18 cellular contexts compared by ENCODE assay signal in the genomic region with DNA sequence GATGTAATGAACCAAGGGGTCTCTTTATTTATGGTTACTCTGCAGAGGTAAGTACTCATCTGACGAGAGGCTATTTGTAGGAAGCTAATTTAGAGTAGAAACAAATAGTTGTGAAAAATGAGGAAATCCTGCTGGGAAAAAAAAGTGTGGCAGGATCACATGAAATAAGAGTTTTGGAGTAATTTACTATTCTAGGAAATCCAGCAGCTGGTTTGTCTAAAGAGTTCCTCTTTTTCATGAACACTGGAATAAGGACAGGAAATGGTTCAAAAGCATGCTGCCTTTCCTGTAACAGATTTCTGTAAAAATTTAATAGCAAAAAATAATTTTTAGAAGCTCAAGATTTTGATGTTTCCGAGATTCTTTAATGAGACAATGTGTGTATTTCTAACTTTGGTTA.
"Had no signal": no experiment of that assay in that cellular context is flagged by ENCODE, and none has a peak within 500 bp of the region (broad histone marks: within the 10 kb centered on the region; RNA-seq: fewer than 3 reads in every experiment).

No MANE protein-coding gene starts in this region.

- H3K4me3 ChIP-seq: esophagus muscularis mucosa, heart right ventricle, lower lobe of right lung, sigmoid colon, thoracic aorta, upper lobe of left lung had no signal

- ATAC-seq: activated CD8-positive, alpha-beta memory T cell treated with anti-CD3 and anti-CD28 coated beads, Interleukin-2, amount 10 ng/mL, durations not matched to agents 7 days and 5 days; lower lobe of right lung; natural killer cell treated with Interleukin-12 subunit alpha and Interleukin-12 subunit beta and Interleukin-15 and Interleukin-18, amount 100 ng/mL, for 72 hours; stimulated activated naive B cell treated with anti-CD40 and anti-IgM and Interleukin-4, amounts not matched to agents 10 μg/mL and 1 μg/mL and 100 μg/mL, for 72 hours had no signal

- H3K36me3 ChIP-seq: esophagus muscularis mucosa, heart right ventricle, lower lobe of right lung, neutrophil, sigmoid colon, thoracic aorta, upper lobe of left lung had no signal

- H3K9ac ChIP-seq: parathyroid adenoma had no signal

- H3K4me1 ChIP-seq: parathyroid adenoma had no signal

- H3K27ac ChIP-seq: esophagus muscularis mucosa, heart right ventricle, lower lobe of right lung, neutrophil, parathyroid adenoma, sigmoid colon, thoracic aorta, upper lobe of left lung had no signal

- H3K27me3 ChIP-seq: esophagus muscularis mucosa, heart right ventricle, neutrophil, sigmoid colon, upper lobe of left lung had no signal

- H3K9me3 ChIP-seq: esophagus muscularis mucosa, heart right ventricle, lower lobe of right lung, neutrophil, sigmoid colon, thoracic aorta, upper lobe of left lung had no signal

- DNase-seq: activated CD4-positive, alpha-beta memory T cell treated with anti-CD3 and anti-CD28 coated beads, Interleukin-2, amount 10 ng/mL, durations not matched to agents 7 days and 5 days; activated CD4-positive, alpha-beta T cell treated with anti-CD3 and anti-CD28 coated beads for 48 hours; activated CD4-positive, CD25-positive, alpha-beta regulatory T cell; activated CD8-positive, alpha-beta memory T cell treated with anti-CD3 and anti-CD28 coated beads, Interleukin-2, amount 10 ng/mL, durations not matched to agents 7 days and 5 days; activated naive CD4-positive, alpha-beta T cell; activated naive CD8-positive, alpha-beta T cell treated with anti-CD3 and anti-CD28 coated beads for 36 hours; amniotic stem cell; effector CD8-positive, alpha-beta T cell; heart right ventricle; lower lobe of right lung; sigmoid colon; stimulated activated naive B cell treated with anti-CD40 and anti-IgM and Interleukin-4, amounts not matched to agents 10 μg/mL and 1 μg/mL and 100 μg/mL, for 72 hours; upper lobe of left lung had no signal
